ENCODE assay signal across 19 cellular contexts in the genomic region with DNA sequence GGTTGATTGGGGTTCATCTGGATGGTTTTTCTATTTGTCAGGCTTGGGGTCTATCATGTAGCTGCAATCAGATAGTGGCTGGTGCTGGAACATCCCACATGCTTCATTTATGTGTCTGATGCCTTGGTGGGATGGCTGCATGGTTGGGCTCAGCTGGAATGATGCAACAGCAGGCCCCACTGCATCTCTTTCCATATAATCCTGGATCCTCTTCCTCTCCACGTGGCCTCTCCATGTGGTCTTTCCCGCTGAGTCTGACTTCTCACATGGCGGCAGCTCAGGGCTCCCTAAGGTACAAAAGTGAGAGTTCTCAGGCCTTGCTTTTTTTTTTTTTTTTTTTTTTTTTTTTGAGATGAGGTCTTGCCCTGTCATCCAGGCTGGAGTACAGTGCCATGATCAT.
"Had no signal": no experiment of that assay in that cellular context is flagged by ENCODE, and none has a peak within 500 bp of the region (broad histone marks: within the 10 kb centered on the region; RNA-seq: fewer than 3 reads in every experiment).

No MANE protein-coding gene starts in this region.

- H3K27ac Mint-ChIP-seq: endodermal cell, neural progenitor cell had no signal

- H3K9me3 Mint-ChIP-seq: activated naive CD4-positive, alpha-beta T cell treated with anti-CD3 and anti-CD28 coated beads, Interleukin-2, amount 50 U/mL, for 24 hours; endodermal cell; neural progenitor cell had no signal

- ATAC-seq: left ventricle myocardium superior had no signal

- H3K27ac ChIP-seq: brain microvascular endothelial cell, hepatocyte, neural progenitor cell, ovary, stomach, uterus, WERI-Rb-1 had no signal

- H2AFZ ChIP-seq: hepatocyte, neural progenitor cell had no signal

- H3K4me3 ChIP-seq: hepatocyte, neural progenitor cell, ovary, stomach, uterus had no signal

- H3K4me1 ChIP-seq: neural progenitor cell, uterus had no signal

- H3K36me3 Mint-ChIP-seq: activated naive CD4-positive, alpha-beta T cell treated with anti-CD3 and anti-CD28 coated beads, Interleukin-2, amount 50 U/mL, for 24 hours; neural progenitor cell had no signal

- H3K27me3 ChIP-seq: brain microvascular endothelial cell, hepatocyte, neural progenitor cell, ovary, stomach, uterus had no signal

- H3K27me3 Mint-ChIP-seq: activated naive CD4-positive, alpha-beta T cell treated with anti-CD3 and anti-CD28 coated beads, Interleukin-2, amount 50 U/mL, for 24 hours had no signal

- H3K4me2 ChIP-seq: hepatocyte, neural progenitor cell had no signal

- H3K79me2 ChIP-seq: hepatocyte had no signal

- H3K4me3 Mint-ChIP-seq: activated naive CD4-positive, alpha-beta T cell treated with anti-CD3 and anti-CD28 coated beads, Interleukin-2, amount 50 U/mL, for 24 hours; endodermal cell; neural progenitor cell had no signal

- H3K9me3 ChIP-seq: ovary, stomach, uterus had no signal

- DNase-seq: activated CD8-positive, alpha-beta memory T cell treated with anti-CD3 and anti-CD28 coated beads, Interleukin-2, amount 50 U/mL, for 4 hours; amygdala; brain microvascular endothelial cell; cerebellar nuclear complex; endodermal cell; erythroblast; left ventricle myocardium superior; mesendoderm; ovary; stimulated activated CD4-positive, alpha-beta T cell treated with anti-CD3 and anti-CD28 coated beads, Interleukin-15, amount 100 ng/mL, for 24 hours; stimulated activated CD4-positive, alpha-beta T cell treated with anti-CD3 and anti-CD28 coated beads, Interleukin-4, amount 100 ng/mL, for 24 hours; stomach; SW 1271; T1000; uterus; WERI-Rb-1 had no signal

- H3K36me3 ChIP-seq: neural progenitor cell, ovary, stomach, uterus, WERI-Rb-1 had no signal

- H3K9ac ChIP-seq: neural progenitor cell had no signal
